ENCODE assay signal across 26 cellular contexts in the genomic region with DNA sequence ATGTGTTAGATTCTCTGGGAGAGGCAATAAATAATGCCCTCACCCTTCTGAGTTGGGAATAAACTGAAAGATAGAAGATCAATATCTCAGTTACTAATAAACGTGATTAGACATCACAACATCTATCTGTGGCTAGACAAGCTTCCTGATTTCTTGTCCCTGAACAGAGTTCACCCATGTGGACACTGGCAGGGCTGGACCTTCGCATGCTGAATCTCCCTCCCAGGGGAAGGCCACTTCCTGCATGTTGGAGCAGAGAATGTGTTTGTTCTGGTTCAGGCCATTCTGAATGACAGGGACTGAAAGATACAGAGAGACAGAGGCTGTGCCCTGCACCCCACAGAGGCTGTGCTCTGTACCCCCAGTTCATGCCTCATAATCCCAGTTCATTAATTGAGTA.
"Had no signal": no experiment of that assay in that cellular context is flagged by ENCODE, and none has a peak within 500 bp of the region (broad histone marks: within the 10 kb centered on the region; RNA-seq: fewer than 3 reads in every experiment).

No MANE protein-coding gene starts in this region.

- DNase-seq: central memory CD4-positive, alpha-beta T cell; effector memory CD4-positive, alpha-beta T cell; foreskin keratinocyte; islet precursor cell; kidney glomerular epithelial cell; naive thymus-derived CD8-positive, alpha-beta T cell; nephron progenitor cell; occipital lobe; pancreas; stimulated activated CD4-positive, alpha-beta T cell treated with anti-CD3 and anti-CD28 coated beads, Interleukin-2, amount 100 ng/mL, for 24 hours; stimulated activated CD4-positive, alpha-beta T cell treated with anti-CD3 and anti-CD28 coated beads, Interleukin-4, amount 100 ng/mL, for 24 hours; stimulated activated naive CD8-positive, alpha-beta T cell treated with anti-CD3 and anti-CD28 coated beads, Interleukin-15, Interleukin-2, amounts not matched to agents 100 U/mL and 50 U/mL, for 24 hours; upper lobe of right lung; uterus had no signal

- H3K79me2 ChIP-seq: hepatocyte had no signal

- ATAC-seq: foreskin keratinocyte; gastroesophageal sphincter; heart left ventricle; left lobe of liver; naive thymus-derived CD8-positive, alpha-beta T cell; sciatic nerve; stimulated activated effector memory CD8-positive, alpha-beta T cell treated with anti-CD3 and anti-CD28 coated beads, Interleukin-12 subunit alpha, Interleukin-12 subunit beta, amount 100 ng/mL, for 72 hours; stimulated activated naive CD8-positive, alpha-beta T cell treated with anti-CD3 and anti-CD28 coated beads, Interleukin-15, Interleukin-2, amounts not matched to agents 100 U/mL and 50 U/mL, for 24 hours; upper lobe of right lung had no signal

- H3K9me3 ChIP-seq: esophagus muscularis mucosa, gastroesophageal sphincter, heart left ventricle, pancreas, thoracic aorta, tibial nerve, upper lobe of right lung, uterus had no signal

- H3K4me2 ChIP-seq: hepatocyte had no signal

- H3K4me1 ChIP-seq: esophagus muscularis mucosa, foreskin keratinocyte, gastroesophageal sphincter, pancreas, tibial nerve, upper lobe of right lung had no signal

- H3K27me3 Mint-ChIP-seq: memory B cell, progenitor cell of endocrine pancreas had no signal

- H3K9me3 Mint-ChIP-seq: naive thymus-derived CD8-positive, alpha-beta T cell; nephron progenitor cell; stimulated activated effector memory CD8-positive, alpha-beta T cell treated with anti-CD3 and anti-CD28 coated beads, Interleukin-12 subunit alpha, Interleukin-12 subunit beta, amount 100 ng/mL, for 72 hours had no signal

- H3K4me1 Mint-ChIP-seq: memory B cell; naive thymus-derived CD8-positive, alpha-beta T cell; stimulated activated effector memory CD8-positive, alpha-beta T cell treated with anti-CD3 and anti-CD28 coated beads, Interleukin-12 subunit alpha, Interleukin-12 subunit beta, amount 100 ng/mL, for 72 hours had no signal

- H3K36me3 Mint-ChIP-seq: memory B cell; naive thymus-derived CD8-positive, alpha-beta T cell; stimulated activated effector memory CD8-positive, alpha-beta T cell treated with anti-CD3 and anti-CD28 coated beads, Interleukin-12 subunit alpha, Interleukin-12 subunit beta, amount 100 ng/mL, for 72 hours had no signal

- H2AFZ ChIP-seq: hepatocyte had no signal

- H3K27me3 ChIP-seq: esophagus muscularis mucosa, gastroesophageal sphincter, hepatocyte, pancreas, tibial nerve, uterus had no signal

- H3K27ac Mint-ChIP-seq: memory B cell; naive thymus-derived CD8-positive, alpha-beta T cell; nephron progenitor cell; progenitor cell of endocrine pancreas; stimulated activated effector memory CD8-positive, alpha-beta T cell treated with anti-CD3 and anti-CD28 coated beads, Interleukin-12 subunit alpha, Interleukin-12 subunit beta, amount 100 ng/mL, for 72 hours had no signal

- H3K4me3 Mint-ChIP-seq: memory B cell; naive thymus-derived CD8-positive, alpha-beta T cell; nephron progenitor cell; stimulated activated effector memory CD8-positive, alpha-beta T cell treated with anti-CD3 and anti-CD28 coated beads, Interleukin-12 subunit alpha, Interleukin-12 subunit beta, amount 100 ng/mL, for 72 hours had no signal

- H3K27ac ChIP-seq: esophagus muscularis mucosa, foreskin keratinocyte, gastroesophageal sphincter, heart left ventricle, hepatocyte, pancreas, thoracic aorta, tibial nerve, upper lobe of right lung, uterus had no signal

- H3K4me3 ChIP-seq: esophagus muscularis mucosa, gastroesophageal sphincter, heart left ventricle, hepatocyte, lung, pancreas, thoracic aorta, tibial nerve, upper lobe of right lung, uterus had no signal

- H3K36me3 ChIP-seq: esophagus muscularis mucosa, gastroesophageal sphincter, heart left ventricle, pancreas, thoracic aorta, tibial nerve, upper lobe of right lung, uterus had no signal
